Comparison of ENCODE assay signal across 21 cellular contexts in the genomic region with DNA sequence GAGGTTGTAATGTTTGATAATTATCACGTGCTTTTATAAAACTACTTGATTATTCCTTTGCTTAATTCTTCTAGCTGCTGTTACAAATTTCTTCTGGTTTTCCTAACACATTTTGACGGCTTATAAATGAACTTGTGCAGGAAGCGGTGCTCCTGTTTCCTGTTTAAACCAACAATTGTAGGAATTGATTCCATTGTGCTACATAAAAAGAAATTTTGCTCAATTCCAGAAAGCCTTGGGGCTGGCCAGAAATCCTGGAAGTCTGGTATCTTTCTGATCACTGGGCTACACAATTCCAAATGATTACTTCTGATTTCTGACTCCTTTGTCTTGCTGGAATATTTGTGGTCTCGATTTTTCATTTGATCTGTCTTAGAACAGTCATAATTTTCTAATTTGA.
"Had no signal": no experiment of that assay in that cellular context is flagged by ENCODE, and none has a peak within 500 bp of the region (broad histone marks: within the 10 kb centered on the region; RNA-seq: fewer than 3 reads in every experiment).

No MANE protein-coding gene starts in this region.

- H3K27ac ChIP-seq: neural progenitor cell, vagina had no signal

- H3K4me3 ChIP-seq: neural progenitor cell, right lobe of liver, skin epidermis, upper lobe of left lung, vagina had no signal

- H3K27me3 ChIP-seq: neural progenitor cell, right lobe of liver, upper lobe of left lung, vagina had no signal

- ATAC-seq: activated naive CD8-positive, alpha-beta T cell treated with anti-CD3 and anti-CD28 coated beads, Interleukin-2, amount 50 U/mL, for 24 hours; naive thymus-derived CD8-positive, alpha-beta T cell; stimulated activated effector memory CD8-positive, alpha-beta T cell treated with anti-CD3 and anti-CD28 coated beads, Interleukin-12 subunit alpha, Interleukin-12 subunit beta, amount 100 ng/mL, for 72 hours had no signal

- H3K4me1 ChIP-seq: neural progenitor cell, right lobe of liver, vagina had no signal

- H3K36me3 ChIP-seq: right lobe of liver had no signal

- DNase-seq: activated CD4-positive, alpha-beta memory T cell treated with anti-CD3 and anti-CD28 coated beads for 36 hours; activated CD4-positive, alpha-beta T cell treated with anti-CD3 and anti-CD28 coated beads, Interleukin-2, amount 10 ng/mL, durations not matched to agents 24 days and 14 days; activated CD4-positive, CD25-positive, alpha-beta regulatory T cell treated with anti-CD3 and anti-CD28 coated beads, Interleukin-2, amount 50 U/mL, for 72 hours; activated naive CD8-positive, alpha-beta T cell treated with anti-CD3 and anti-CD28 coated beads, Interleukin-2, amount 50 U/mL, for 24 hours; activated T-cell treated with anti-CD3 and anti-CD28 coated beads, Interleukin-2, amount 50 U/mL, for 48 hours; amygdala; central memory CD4-positive, alpha-beta T cell; effector CD8-positive, alpha-beta T cell; mesenchymal stem cell; naive thymus-derived CD8-positive, alpha-beta T cell; occipital lobe; posterior cingulate gyrus; right lobe of liver; stimulated activated CD4-positive, alpha-beta T cell treated with anti-CD3 and anti-CD28 coated beads, Interleukin-4, amount 100 ng/mL, for 24 hours; substantia nigra; T-helper 2 cell; upper lobe of left lung had no signal

- H3K9me3 ChIP-seq: right lobe of liver, upper lobe of left lung, vagina had no signal

- H3K9ac ChIP-seq: neural progenitor cell had no signal
